27 cellular contexts compared by ENCODE assay signal in genomic region chr1:231397882-231398671, GRCh38.
"Had no signal": no experiment of that assay in that cellular context is flagged by ENCODE, and none has a peak within 500 bp of the region (broad histone marks: within the 10 kb centered on the region; RNA-seq: fewer than 3 reads in every experiment).

No MANE protein-coding gene starts in this region.

- H3K4me1 ChIP-seq: parathyroid adenoma had no signal

- H3K4me3 ChIP-seq: colonic mucosa, dorsolateral prefrontal cortex, hepatocyte, right atrium auricular region, thoracic aorta had no signal

- H3K27me3 Mint-ChIP-seq: activated CD4-positive, alpha-beta T cell treated with anti-CD3 and anti-CD28 coated beads, Interleukin-2, amount 10 ng/mL, durations not matched to agents 7 days and 5 days; activated CD8-positive, alpha-beta T cell treated with anti-CD3 and anti-CD28 coated beads for 36 hours; activated naive CD4-positive, alpha-beta T cell treated with anti-CD3 and anti-CD28 coated beads, Interleukin-2, amount 50 U/mL, for 24 hours; activated T-helper 17 cell treated with anti-CD3 and anti-CD28 coated beads, Interleukin-2, amount 50 U/mL, for 72 hours; naive thymus-derived CD4-positive, alpha-beta T cell; stimulated activated naive CD8-positive, alpha-beta T cell treated with anti-CD3 and anti-CD28 coated beads, Interleukin-15, Interleukin-2, amounts not matched to agents 100 ng/mL and 50 ng/mL, for 24 hours had no signal

- H3K27ac ChIP-seq: colonic mucosa, dorsolateral prefrontal cortex, hepatocyte, parathyroid adenoma, right atrium auricular region, thoracic aorta had no signal

- H3K27me3 ChIP-seq: colonic mucosa, dorsolateral prefrontal cortex, hepatocyte, right atrium auricular region had no signal

- H3K9me3 Mint-ChIP-seq: activated CD4-positive, alpha-beta T cell treated with anti-CD3 and anti-CD28 coated beads, Interleukin-2, amount 10 ng/mL, durations not matched to agents 7 days and 5 days; activated CD8-positive, alpha-beta T cell treated with anti-CD3 and anti-CD28 coated beads for 36 hours; activated naive CD4-positive, alpha-beta T cell treated with anti-CD3 and anti-CD28 coated beads, Interleukin-2, amount 50 U/mL, for 24 hours; activated T-cell treated with anti-CD3 and anti-CD28 coated beads, Interleukin-2, amount 50 U/mL, for 4 hours; activated T-helper 17 cell treated with anti-CD3 and anti-CD28 coated beads, Interleukin-2, amount 50 U/mL, for 72 hours; naive thymus-derived CD4-positive, alpha-beta T cell; neural crest cell; stimulated activated naive CD8-positive, alpha-beta T cell treated with anti-CD3 and anti-CD28 coated beads, Interleukin-15, Interleukin-2, amounts not matched to agents 100 ng/mL and 50 ng/mL, for 24 hours; T-helper 1 cell treated with Interleukin-12 subunit alpha and Interleukin-12 subunit beta and Interleukin-4 antibody, amounts not matched to agents 30 μg/mL and 1 μg/mL, for 36 hours; WTC11 had no signal

- DNase-seq: activated CD4-positive, alpha-beta T cell treated with anti-CD3 and anti-CD28 coated beads for 1 hour; activated CD4-positive, alpha-beta T cell treated with anti-CD3 and anti-CD28 coated beads, Interleukin-2, amount 10 ng/mL, durations not matched to agents 7 days and 5 days; activated CD8-positive, alpha-beta T cell treated with anti-CD3 and anti-CD28 coated beads for 36 hours; activated gamma-delta T cell treated with Interleukin-2 at 50 U/mL for 16 hours; activated T-cell treated with anti-CD3 and anti-CD28 coated beads, Interleukin-2, amount 50 U/mL, for 4 hours; anterior cingulate cortex; colonic mucosa; dorsolateral prefrontal cortex; effector memory CD4-positive, alpha-beta T cell; glutamatergic neuron; islet precursor cell; left ventricle myocardium superior; naive thymus-derived CD4-positive, alpha-beta T cell; occipital lobe; stimulated activated CD4-positive, alpha-beta T cell treated with anti-CD3 and anti-CD28 coated beads, Interleukin-12 subunit alpha, Interleukin-12 subunit beta, amount 100 ng/mL, for 4 hours; stimulated activated CD4-positive, alpha-beta T cell treated with anti-CD3 and anti-CD28 coated beads, Interleukin-4, amount 100 ng/mL, for 1 hour; T1000 had no signal

- ATAC-seq: activated CD8-positive, alpha-beta T cell treated with anti-CD3 and anti-CD28 coated beads for 36 hours; activated T-cell treated with anti-CD3 and anti-CD28 coated beads, Interleukin-2, amount 50 U/mL, for 4 hours; activated T-helper 17 cell treated with anti-CD3 and anti-CD28 coated beads, Interleukin-2, amount 50 U/mL, for 72 hours; left ventricle myocardium superior; naive thymus-derived CD4-positive, alpha-beta T cell; WTC11 had no signal

- H3K36me3 ChIP-seq: colonic mucosa, thoracic aorta had no signal

- H3K4me2 ChIP-seq: hepatocyte had no signal

- H3K27ac Mint-ChIP-seq: activated CD4-positive, alpha-beta T cell treated with anti-CD3 and anti-CD28 coated beads, Interleukin-2, amount 10 ng/mL, durations not matched to agents 7 days and 5 days; activated CD8-positive, alpha-beta T cell treated with anti-CD3 and anti-CD28 coated beads for 36 hours; activated naive CD4-positive, alpha-beta T cell treated with anti-CD3 and anti-CD28 coated beads, Interleukin-2, amount 50 U/mL, for 24 hours; activated T-helper 17 cell treated with anti-CD3 and anti-CD28 coated beads, Interleukin-2, amount 50 U/mL, for 72 hours; naive thymus-derived CD4-positive, alpha-beta T cell; stimulated activated naive CD8-positive, alpha-beta T cell treated with anti-CD3 and anti-CD28 coated beads, Interleukin-15, Interleukin-2, amounts not matched to agents 100 ng/mL and 50 ng/mL, for 24 hours; T-helper 1 cell treated with Interleukin-12 subunit alpha and Interleukin-12 subunit beta and Interleukin-4 antibody, amounts not matched to agents 30 μg/mL and 1 μg/mL, for 36 hours; WTC11 had no signal

- H3K9me3 ChIP-seq: colonic mucosa, right atrium auricular region, thoracic aorta had no signal

- H3K36me3 Mint-ChIP-seq: WTC11 had no signal

- H2AFZ ChIP-seq: hepatocyte, parathyroid adenoma had no signal

- H3K4me3 Mint-ChIP-seq: activated CD4-positive, alpha-beta T cell treated with anti-CD3 and anti-CD28 coated beads, Interleukin-2, amount 10 ng/mL, durations not matched to agents 7 days and 5 days; activated CD8-positive, alpha-beta T cell treated with anti-CD3 and anti-CD28 coated beads for 36 hours; activated naive CD4-positive, alpha-beta T cell treated with anti-CD3 and anti-CD28 coated beads, Interleukin-2, amount 50 U/mL, for 24 hours; activated T-cell treated with anti-CD3 and anti-CD28 coated beads, Interleukin-2, amount 50 U/mL, for 4 hours; activated T-helper 17 cell treated with anti-CD3 and anti-CD28 coated beads, Interleukin-2, amount 50 U/mL, for 72 hours; neural crest cell; stimulated activated naive CD8-positive, alpha-beta T cell treated with anti-CD3 and anti-CD28 coated beads, Interleukin-15, Interleukin-2, amounts not matched to agents 100 ng/mL and 50 ng/mL, for 24 hours; T-helper 1 cell treated with Interleukin-12 subunit alpha and Interleukin-12 subunit beta and Interleukin-4 antibody, amounts not matched to agents 30 μg/mL and 1 μg/mL, for 36 hours; WTC11 had no signal

- H3K9ac ChIP-seq: parathyroid adenoma had no signal
